ENCODE assay signal across 30 cellular contexts in genomic region chr18:74153377-74153776, GRCh38. TPM values are rescaled to one million over a fixed set of nuclear protein-coding genes. Genes with fewer than 3 reads are reported as not detected.
"Had no signal": no experiment of that assay in that cellular context is flagged by ENCODE, and none has a peak within 500 bp of the region (broad histone marks: within the 10 kb centered on the region; RNA-seq: fewer than 3 reads in every experiment).

No MANE protein-coding gene starts in this region.

- H3K4me3 ChIP-seq: adrenal gland, gastroesophageal sphincter, ovary, skin epidermis, upper lobe of left lung, vagina had no signal

- H3K27ac ChIP-seq: gastroesophageal sphincter, ovary, skin epidermis, upper lobe of left lung, vagina had no signal

- H3K9me3 ChIP-seq: adrenal gland, gastroesophageal sphincter, ovary, upper lobe of left lung, vagina had no signal

- H3K36me3 ChIP-seq: ovary had no signal

- H3K27me3 Mint-ChIP-seq: activated B cell treated with CpG ODN at 0.5 μM for 24 hours, naive B cell, progenitor cell of endocrine pancreas had no signal

- H3K4me3 Mint-ChIP-seq: activated B cell treated with CpG ODN at 0.5 μM for 24 hours, endodermal cell, mesothelial cell of epicardium, nephron progenitor cell had no signal

- ATAC-seq: esophagus mucosa; gastroesophageal sphincter; left cardiac atrium; sciatic nerve; stimulated activated naive CD8-positive, alpha-beta T cell treated with anti-CD3 and anti-CD28 coated beads, Interleukin-15, Interleukin-2, amounts not matched to agents 100 U/mL and 50 U/mL, for 24 hours had no signal

- DNase-seq: activated B cell treated with CpG ODN at 0.5 μM for 24 hours; activated CD4-positive, alpha-beta T cell treated with anti-CD3 and anti-CD28 coated beads, Interleukin-2, amount 50 U/mL, for 1 hour; activated CD8-positive, alpha-beta memory T cell treated with anti-CD3 and anti-CD28 coated beads for 24 hours; activated naive CD4-positive, alpha-beta T cell; activated T-cell treated with anti-CD3 and anti-CD28 coated beads, Interleukin-2, amount 50 U/mL, for 1 hour; aorta; caudate nucleus; endodermal cell; head of caudate nucleus; hippocampal formation; left cardiac atrium; mammary epithelial cell; naive B cell; nephron progenitor cell; ovary; retina; stimulated activated CD4-positive, alpha-beta T cell treated with anti-CD3 and anti-CD28 coated beads, Interleukin-12 subunit alpha, Interleukin-12 subunit beta, amount 100 ng/mL, for 4 hours; stimulated activated CD4-positive, alpha-beta T cell treated with anti-CD3 and anti-CD28 coated beads, Interleukin-4, amount 100 ng/mL, for 1 hour; stimulated activated naive CD8-positive, alpha-beta T cell treated with anti-CD3 and anti-CD28 coated beads, Interleukin-15, Interleukin-2, amounts not matched to agents 100 U/mL and 50 U/mL, for 24 hours; substantia nigra had no signal

- H3K27me3 ChIP-seq: adrenal gland, gastroesophageal sphincter, ovary, upper lobe of left lung, vagina had no signal

- H3K27ac Mint-ChIP-seq: activated B cell treated with CpG ODN at 0.5 μM for 24 hours, endodermal cell, mesothelial cell of epicardium, nephron progenitor cell, progenitor cell of endocrine pancreas had no signal

- H3K9me3 Mint-ChIP-seq: activated B cell treated with CpG ODN at 0.5 μM for 24 hours; activated naive CD4-positive, alpha-beta T cell treated with anti-CD3 and anti-CD28 coated beads, Interleukin-2, amount 50 U/mL, for 72 hours; endodermal cell; mesothelial cell of epicardium; naive B cell; nephron progenitor cell had no signal

RNA-seq across cellular contexts. Expression of gene FBXO15, which starts 5.7 kb away (rescaled TPM):
- total RNA-seq: vagina had no signal
